Comparison of ENCODE assay signal across 8 cellular contexts in genomic region chr6:35496036-35496850, GRCh38. TPM values are rescaled to one million over a fixed set of nuclear protein-coding genes. Genes with fewer than 3 reads are reported as not detected.
A peak's percentile ranks its signal among the peaks of the same experiment; 100 is the strongest.
DNase-seq lines count a peak whose midpoint lies in the region; ATAC-seq and TF ChIP-seq lines count a peak whose summit lies in the region.

No MANE protein-coding gene starts in this region.

- H3K36me3 ChIP-seq in hepatocyte (replicated peaks; ENCODE audit: insufficient read depth, low read depth) = no peaks in the 10 kb centered on the region
- H3K36me3 ChIP-seq in skeletal muscle satellite cell (ENCODE audit: insufficient read depth, low read length) = peaks cover 5% of the 10 kb centered on the region

- peaks cover 3% of the 10 kb centered on the region for H3K36me3 Mint-ChIP-seq in activated naive CD8-positive, alpha-beta T cell treated with anti-CD3 and anti-CD28 coated beads for 36 hours

- WGBS in hepatocyte (ENCODE audit: low lambda C conversion rate, missing lambda C conversion rate) = 0% methylated on average over 14 of the region's 64 CpGs

- H2AFZ ChIP-seq in hepatocyte = peak overlapping the region; percentile 58

- peaks cover 8% of the 10 kb centered on the region for H3K4me1 Mint-ChIP-seq in activated naive CD8-positive, alpha-beta T cell treated with anti-CD3 and anti-CD28 coated beads for 36 hours

- H3K4me1 ChIP-seq in hepatocyte (ENCODE audit: insufficient read depth) (peaks cover 54% of the 10 kb centered on the region), skeletal muscle satellite cell (ENCODE audit: control insufficient read depth, insufficient read depth, low read length) (peaks cover 73% of the 10 kb centered on the region)

- H3K27ac ChIP-seq in hepatocyte = peak overlapping the region; percentile 99

- no peak overlapping the region for H3K27ac Mint-ChIP-seq in activated naive CD8-positive, alpha-beta T cell treated with anti-CD3 and anti-CD28 coated beads for 36 hours

- no peak for ATAC-seq in GM18520 (IDR thresholded peaks at IDR 0.05; ENCODE audit: unreplicated experiment)

- H4K20me1 ChIP-seq in hepatocyte (ENCODE audit: insufficient read depth, poor library complexity, severe bottlenecking) = peaks cover 31% of the 10 kb centered on the region

- H3K27me3 Mint-ChIP-seq in activated naive CD8-positive, alpha-beta T cell treated with anti-CD3 and anti-CD28 coated beads for 36 hours = peaks cover 8% of the 10 kb centered on the region

- H3K27me3 ChIP-seq in hepatocyte (no peaks in the 10 kb centered on the region), skeletal muscle satellite cell (ENCODE audit: control insufficient read depth, insufficient read depth, low read length) (no peaks in the 10 kb centered on the region)

- H3K79me2 ChIP-seq in hepatocyte = peaks cover 81% of the 10 kb centered on the region

- no peaks in the 10 kb centered on the region for H3K9me2 ChIP-seq in hepatocyte (replicated peaks; ENCODE audit: insufficient read depth)

- H3K4me2 ChIP-seq in hepatocyte (peak overlapping the region; percentile 97), skeletal muscle satellite cell (ENCODE audit: low read length) (peak overlapping the region; percentile 97)

- H3K4me3 ChIP-seq in hepatocyte (peak overlapping the region; percentile 92), skeletal muscle satellite cell (ENCODE audit: low read length) (peak overlapping the region; percentile 79)

- peak; percentile 16 for DNase-seq in stimulated activated CD4-positive, alpha-beta T cell treated with anti-CD3 and anti-CD28 coated beads, Interleukin-12 subunit alpha, Interleukin-12 subunit beta, amount 100 ng/mL, for 4 hours
- DNase-seq in stimulated activated CD4-positive, alpha-beta T cell treated with anti-CD3 and anti-CD28 coated beads, Interleukin-4, amount 100 ng/mL, for 1 hour = no peak
- no peak for DNase-seq in activated naive CD8-positive, alpha-beta T cell treated with anti-CD3 and anti-CD28 coated beads for 36 hours
- peak; percentile 85 for DNase-seq in hepatocyte (ENCODE audit: low spot score)
- no peak for DNase-seq in NCI-H1694 treated with DMSO at 0.1 percent for 48 hours (lab: John Stamatoyannopoulos, UW)
- no peak for DNase-seq in NCI-H524 treated with DMSO at 0.1 percent for 48 hours (lab: John Stamatoyannopoulos, UW)

- TF ChIP-seq CTCF in hepatocyte (IDR thresholded peaks at IDR 0.05; ENCODE audit: poor library complexity) = no peak

- H3K4me3 Mint-ChIP-seq in activated naive CD8-positive, alpha-beta T cell treated with anti-CD3 and anti-CD28 coated beads for 36 hours = peak overlapping the region; percentile 44

- no peaks in the 10 kb centered on the region for H3K9me3 Mint-ChIP-seq in activated naive CD8-positive, alpha-beta T cell treated with anti-CD3 and anti-CD28 coated beads for 36 hours

- H3K9ac ChIP-seq in skeletal muscle satellite cell (ENCODE audit: low read depth, low read length) = peak overlapping the region; percentile 84

- H3K9me3 ChIP-seq in hepatocyte (ENCODE audit: low read depth) = no peaks in the 10 kb centered on the region
- no peaks in the 10 kb centered on the region for H3K9me3 ChIP-seq in skeletal muscle satellite cell (replicated peaks; ENCODE audit: low read length)

RNA-seq across cellular contexts. Expression of gene TEAD3, which starts 0.6 kb away (rescaled TPM):
- under 1 TPM; 0.60 to 0.66 TPM for total RNA-seq in activated naive CD8-positive, alpha-beta T cell treated with anti-CD3 and anti-CD28 coated beads for 36 hours
- total RNA-seq in hepatocyte = 20.4 and 26.3 TPM in 2 replicates
- polyA plus RNA-seq in hepatocyte = 33.0 and 35.9 TPM in 2 replicates
- total RNA-seq in skeletal muscle satellite cell (2012; rRNA removed) = 6.8 and 8.1 TPM in 2 replicates

RNA-seq across cellular contexts. Expression of gene TULP1, which starts 16.5 kb away (rescaled TPM):
- not detected for total RNA-seq in activated naive CD8-positive, alpha-beta T cell treated with anti-CD3 and anti-CD28 coated beads for 36 hours
- total RNA-seq in hepatocyte = not detected in 2 replicates
- 0.39 and 1.3 TPM in 2 replicates for polyA plus RNA-seq in hepatocyte
- not detected in 2 replicates for total RNA-seq in skeletal muscle satellite cell (2012; rRNA removed)

RNA-seq across cellular contexts. Expression of gene RPL10A, which starts 28.0 kb away (rescaled TPM):
- 1,000 to 10,000 TPM; 2,227 to 2,291 TPM for total RNA-seq in activated naive CD8-positive, alpha-beta T cell treated with anti-CD3 and anti-CD28 coated beads for 36 hours
- total RNA-seq in hepatocyte = 1,102 and 1,276 TPM in 2 replicates
- polyA plus RNA-seq in hepatocyte = 305 and 308 TPM in 2 replicates
- total RNA-seq in skeletal muscle satellite cell (2012; rRNA removed) = 1,553 and 2,067 TPM in 2 replicates

RNA-seq across cellular contexts. Expression of gene FANCE, which starts 44.1 kb away (rescaled TPM):
- 10 to 100 TPM; 18.6 to 19.1 TPM for total RNA-seq in activated naive CD8-positive, alpha-beta T cell treated with anti-CD3 and anti-CD28 coated beads for 36 hours
- 8.7 and 9.0 TPM in 2 replicates for total RNA-seq in hepatocyte
- 3.7 and 4.1 TPM in 2 replicates for polyA plus RNA-seq in hepatocyte
- total RNA-seq in skeletal muscle satellite cell (2012; rRNA removed) = 6.3 TPM in 2 replicates

Comparison
In these comparisons a context has a peak if more than half of its experiments do, and no peak if none do; other contexts are left out.
1. DNase-seq: peak in stimulated activated CD4-positive, alpha-beta T cell treated with anti-CD3 and anti-CD28 coated beads, Interleukin-12 subunit alpha, Interleukin-12 subunit beta, amount 100 ng/mL, for 4 hours (single experiment) and hepatocyte (single experiment); none in stimulated activated CD4-positive, alpha-beta T cell treated with anti-CD3 and anti-CD28 coated beads, Interleukin-4, amount 100 ng/mL, for 1 hour (single experiment), activated naive CD8-positive, alpha-beta T cell treated with anti-CD3 and anti-CD28 coated beads for 36 hours (single experiment), NCI-H1694 treated with DMSO at 0.1 percent for 48 hours (single experiment) and NCI-H524 treated with DMSO at 0.1 percent for 48 hours (single experiment).
2. RNA of gene TEAD3, which starts 0.6 kb away (total RNA-seq): 20.4 to 26.3 TPM in hepatocyte; 0.60 to 0.66 TPM in activated naive CD8-positive, alpha-beta T cell treated with anti-CD3 and anti-CD28 coated beads for 36 hours; every median in the first group is over 10 times any median in the second.